Comparison of ENCODE assay signal across 28 cellular contexts in genomic region chr20:17824676-17825224, GRCh38.
DNase-seq lines count a peak whose midpoint lies in the region; ATAC-seq, FAIRE-seq and TF ChIP-seq lines count a peak whose summit lies in the region.
"Had no signal": no experiment of that assay in that cellular context is flagged by ENCODE, and none has a peak within 500 bp of the region (broad histone marks: within the 10 kb centered on the region; RNA-seq: fewer than 3 reads in every experiment).

No MANE protein-coding gene starts in this region.

- 67 to 78% (median 74%) methylated on average over 7 of the region's 7 CpGs for WGBS in heart left ventricle, 4 donors
- WGBS in mesenchymal stem cell, result 90% methylated on average over 7 of the region's 7 CpGs
- WGBS in small intestine, 3 donors, result 87 to 95% (median 93%) methylated on average over 7 of the region's 7 CpGs

- H3K4me1 Mint-ChIP-seq in activated T-helper 17 cell treated with anti-CD3 and anti-CD28 coated beads, Interleukin-2, amount 50 U/mL, for 72 hours, result peaks cover 9% of the 10 kb centered on the region
- H3K4me1 Mint-ChIP-seq: central memory CD8-positive, alpha-beta T cell; T-cell had no signal

- TF ChIP-seq CTCF in Peyer's patch (IDR thresholded peaks at IDR 0.05) (no peak), heart left ventricle (IDR thresholded peaks at IDR 0.05) (no peak)

- no peaks in the 10 kb centered on the region for H3K79me1 ChIP-seq in mesenchymal stem cell (replicated peaks; ENCODE audit: low read length, poor library complexity, severe bottlenecking)

- no peak overlapping the region for H3K18ac ChIP-seq in mesenchymal stem cell (ENCODE audit: low read depth in 1 of 2, low read length in 2 of 2)

- no peak overlapping the region for H2BK120ac ChIP-seq in mesenchymal stem cell (ENCODE audit: low read depth, low read length)

- no peak overlapping the region for H3K14ac ChIP-seq in mesenchymal stem cell (ENCODE audit: low read length in 2 of 2)

- H3K9ac ChIP-seq in mesenchymal stem cell (ENCODE audit: low read length), result no peak overlapping the region
- H3K9ac ChIP-seq: BLaER1 had no signal

- H3K36me3 ChIP-seq in Peyer's patch, result no peaks in the 10 kb centered on the region
- no peaks in the 10 kb centered on the region for H3K36me3 ChIP-seq in heart left ventricle
- H3K36me3 ChIP-seq in mesenchymal stem cell (ENCODE audit: control insufficient read depth in 1 of 2, insufficient read depth in 2 of 2, low read depth in 1 of 2, low read length in 2 of 2), result no peaks in the 10 kb centered on the region
- no peaks in the 10 kb centered on the region for H3K36me3 ChIP-seq in small intestine (ENCODE audit: control insufficient read depth in 2 of 2, insufficient read depth in 2 of 2, low read length in 2 of 2)
- H3K36me3 ChIP-seq: ascending aorta, BLaER1 had no signal

- H4K8ac ChIP-seq in mesenchymal stem cell (ENCODE audit: low read length), result peak overlapping the region; percentile 5

- no peak overlapping the region for H3K4me3 Mint-ChIP-seq in activated T-helper 17 cell treated with anti-CD3 and anti-CD28 coated beads, Interleukin-2, amount 50 U/mL, for 72 hours
- H3K4me3 Mint-ChIP-seq: activated CD4-positive, alpha-beta T cell treated with anti-CD3 and anti-CD28 coated beads for 36 hours; central memory CD8-positive, alpha-beta T cell; mesothelial cell of epicardium; stimulated activated naive CD8-positive, alpha-beta T cell treated with anti-CD3 and anti-CD28 coated beads, Interleukin-15, amount 100 ng/mL, for 72 hours; T-cell had no signal

- FAIRE-seq in small intestine (lab: Jason Lieb, UNC) (no peak), RCC 7860 (lab: Jason Lieb, UNC) (no peak)
- FAIRE-seq: urothelium cell line had no signal

- H2BK15ac ChIP-seq in mesenchymal stem cell (ENCODE audit: low read depth, poor library complexity, severe bottlenecking), result no peak overlapping the region

- H3K4me3 ChIP-seq in Peyer's patch (no peak overlapping the region), heart left ventricle (no peak overlapping the region), mesenchymal stem cell (ENCODE audit: insufficient read depth in 1 of 2, low read depth in 1 of 2, low read length in 2 of 2) (no peak overlapping the region), small intestine (ENCODE audit: low read depth in 1 of 2, low read length in 2 of 2) (no peak overlapping the region)
- H3K4me3 ChIP-seq: ascending aorta, BLaER1 had no signal

- H3K9me3 Mint-ChIP-seq in activated T-helper 17 cell treated with anti-CD3 and anti-CD28 coated beads, Interleukin-2, amount 50 U/mL, for 72 hours, result no peaks in the 10 kb centered on the region
- H3K9me3 Mint-ChIP-seq: activated naive CD4-positive, alpha-beta T cell treated with anti-CD3 and anti-CD28 coated beads, Interleukin-2, amount 50 U/mL, for 72 hours; central memory CD8-positive, alpha-beta T cell; mesothelial cell of epicardium; T-cell had no signal

- no peak overlapping the region for H3K27ac Mint-ChIP-seq in activated T-helper 17 cell treated with anti-CD3 and anti-CD28 coated beads, Interleukin-2, amount 50 U/mL, for 72 hours
- H3K27ac Mint-ChIP-seq: activated CD4-positive, alpha-beta T cell treated with anti-CD3 and anti-CD28 coated beads for 36 hours; T-cell had no signal

- no peak overlapping the region for H3K4ac ChIP-seq in mesenchymal stem cell (ENCODE audit: low read depth in 1 of 2, low read length in 2 of 2)

- no peaks in the 10 kb centered on the region for H3K36me3 Mint-ChIP-seq in activated T-helper 17 cell treated with anti-CD3 and anti-CD28 coated beads, Interleukin-2, amount 50 U/mL, for 72 hours (ENCODE audit: low read depth)
- H3K36me3 Mint-ChIP-seq: activated naive CD4-positive, alpha-beta T cell treated with anti-CD3 and anti-CD28 coated beads, Interleukin-2, amount 50 U/mL, for 72 hours; mesothelial cell of epicardium; T-cell had no signal

- TF ChIP-seq POLR2A in Peyer's patch (IDR thresholded peaks at IDR 0.05) (no peak), heart left ventricle (IDR thresholded peaks at IDR 0.05) (no peak)

- H3K4me1 ChIP-seq in Peyer's patch (peaks cover 0 to 44% (median 2%) of the 10 kb centered on the region in 4 donors), heart left ventricle (peaks cover 0 to 26% (median 10%) of the 10 kb centered on the region in 12 donors), mesenchymal stem cell (ENCODE audit: control insufficient read depth, insufficient read depth, low read depth, low read length) (peaks cover 4% of the 10 kb centered on the region), small intestine (ENCODE audit: control insufficient read depth in 2 of 2, insufficient read depth in 1 of 2, low read depth in 1 of 2, low read length in 1 of 2) (peaks cover 8 to 13% of the 10 kb centered on the region in 2 donors)
- H3K4me1 ChIP-seq: ascending aorta had no signal

- DNase-seq in Peyer's patch (no peak), heart left ventricle (peak in 1 of 5 donors; percentile 39), mesenchymal stem cell (no peak), small intestine (no peak), RCC 7860 (ENCODE audit: low spot score) (no peak), EL (no peak)
- DNase-seq: activated CD4-positive, alpha-beta T cell treated with anti-CD3 and anti-CD28 coated beads for 36 hours; Caco-2; foreskin melanocyte; GOT3; kidney glomerular epithelial cell; NCI-H1105; NCI-H2081 treated with DMSO at 0.1 percent for 48 hours; NCI-H446; OCI-M1; SIG-M5; stimulated activated CD4-positive, alpha-beta T cell treated with anti-CD3 and anti-CD28 coated beads, Interleukin-12 subunit alpha, Interleukin-12 subunit beta, amount 100 ng/mL, for 4 hours; stimulated activated CD4-positive, alpha-beta T cell treated with anti-CD3 and anti-CD28 coated beads, Interleukin-4, amount 100 ng/mL, for 4 hours; stimulated activated naive CD8-positive, alpha-beta T cell treated with anti-CD3 and anti-CD28 coated beads, Interleukin-15, amount 100 ng/mL, for 72 hours; T-cell had no signal

- H4K91ac ChIP-seq in mesenchymal stem cell (ENCODE audit: low read length), result peak overlapping the region; percentile 18

- peaks cover 4% of the 10 kb centered on the region for H3K27me3 Mint-ChIP-seq in activated T-helper 17 cell treated with anti-CD3 and anti-CD28 coated beads, Interleukin-2, amount 50 U/mL, for 72 hours
- H3K27me3 Mint-ChIP-seq: activated CD4-positive, alpha-beta T cell treated with anti-CD3 and anti-CD28 coated beads for 36 hours; central memory CD8-positive, alpha-beta T cell; stimulated activated naive CD8-positive, alpha-beta T cell treated with anti-CD3 and anti-CD28 coated beads, Interleukin-15, amount 100 ng/mL, for 72 hours had no signal

- no peak overlapping the region for H3K4me2 ChIP-seq in mesenchymal stem cell (ENCODE audit: low read length, poor library complexity, severe bottlenecking)

- intact Hi-C loops in heart left ventricle (cut with DNase I), result no loop called here

- H2BK12ac ChIP-seq in mesenchymal stem cell (ENCODE audit: low read length in 2 of 2), result no peak overlapping the region

- no peak overlapping the region for H2BK5ac ChIP-seq in mesenchymal stem cell (ENCODE audit: low read depth, low read length, poor library complexity, severe bottlenecking)

- H3K23ac ChIP-seq in mesenchymal stem cell (ENCODE audit: low read length in 2 of 2), result no peak overlapping the region

- no peaks in the 10 kb centered on the region for H3K27me3 ChIP-seq in Peyer's patch
- no peaks in the 10 kb centered on the region for H3K27me3 ChIP-seq in heart left ventricle
- no peaks in the 10 kb centered on the region for H3K27me3 ChIP-seq in mesenchymal stem cell (ENCODE audit: control insufficient read depth in 1 of 2, insufficient read depth in 1 of 2, low read length in 2 of 2)
- no peaks in the 10 kb centered on the region for H3K27me3 ChIP-seq in small intestine (ENCODE audit: control insufficient read depth in 2 of 2, insufficient read depth in 2 of 2, low read length in 2 of 2)
- H3K27me3 ChIP-seq: ascending aorta, BLaER1 had no signal

- H3K9me3 ChIP-seq in Peyer's patch (no peaks in the 10 kb centered on the region), heart left ventricle (peaks cover 0 to under 1% (median 0%) of the 10 kb centered on the region in 12 donors), mesenchymal stem cell (ENCODE audit: control insufficient read depth, low read length) (no peaks in the 10 kb centered on the region), small intestine (ENCODE audit: control insufficient read depth, low read depth) (no peaks in the 10 kb centered on the region)
- H3K9me3 ChIP-seq: ascending aorta, Caco-2 had no signal

- H2AK5ac ChIP-seq in mesenchymal stem cell (ENCODE audit: low read length, severe bottlenecking), result no peak overlapping the region

- no peak overlapping the region for H2AFZ ChIP-seq in mesenchymal stem cell (ENCODE audit: low read depth, low read length)

- peak overlapping the region in 3 of 4 donors; percentile 45 to 88 (median 79) for H3K27ac ChIP-seq in Peyer's patch
- peak overlapping the region; percentile 6 to 77 (median 56) for H3K27ac ChIP-seq in heart left ventricle
- no peak overlapping the region for H3K27ac ChIP-seq in mesenchymal stem cell (ENCODE audit: low read length, poor library complexity, severe bottlenecking)
- H3K27ac ChIP-seq in small intestine (ENCODE audit: low read depth in 1 of 2, low read length in 1 of 2), result peak overlapping the region; percentile 37 to 86
- H3K27ac ChIP-seq: ascending aorta, BLaER1 had no signal

- ATAC-seq in heart left ventricle (peak; percentile 7 to 67 (median 37)), GM21423 (IDR thresholded peaks at IDR 0.05; ENCODE audit: unreplicated experiment) (no peak)
- ATAC-seq in activated T-helper 17 cell treated with anti-CD3 and anti-CD28 coated beads, Interleukin-2, amount 50 U/mL, for 72 hours (replicated peaks), result no peak
- ATAC-seq: activated CD4-positive, alpha-beta T cell treated with anti-CD3 and anti-CD28 coated beads for 36 hours; activated naive CD4-positive, alpha-beta T cell treated with anti-CD3 and anti-CD28 coated beads, Interleukin-2, amount 50 U/mL, for 72 hours; stimulated activated naive CD8-positive, alpha-beta T cell treated with anti-CD3 and anti-CD28 coated beads, Interleukin-15, amount 100 ng/mL, for 72 hours; T-cell had no signal

Comparison
In these comparisons a context has a peak if more than half of its experiments do, and no peak if none do; other contexts are left out.
1. ATAC-seq: peak in heart left ventricle (4 of 4); none in GM21423 (single experiment) and activated T-helper 17 cell treated with anti-CD3 and anti-CD28 coated beads, Interleukin-2, amount 50 U/mL, for 72 hours (single experiment).